18 cellular contexts compared by ENCODE assay signal in the genomic region with DNA sequence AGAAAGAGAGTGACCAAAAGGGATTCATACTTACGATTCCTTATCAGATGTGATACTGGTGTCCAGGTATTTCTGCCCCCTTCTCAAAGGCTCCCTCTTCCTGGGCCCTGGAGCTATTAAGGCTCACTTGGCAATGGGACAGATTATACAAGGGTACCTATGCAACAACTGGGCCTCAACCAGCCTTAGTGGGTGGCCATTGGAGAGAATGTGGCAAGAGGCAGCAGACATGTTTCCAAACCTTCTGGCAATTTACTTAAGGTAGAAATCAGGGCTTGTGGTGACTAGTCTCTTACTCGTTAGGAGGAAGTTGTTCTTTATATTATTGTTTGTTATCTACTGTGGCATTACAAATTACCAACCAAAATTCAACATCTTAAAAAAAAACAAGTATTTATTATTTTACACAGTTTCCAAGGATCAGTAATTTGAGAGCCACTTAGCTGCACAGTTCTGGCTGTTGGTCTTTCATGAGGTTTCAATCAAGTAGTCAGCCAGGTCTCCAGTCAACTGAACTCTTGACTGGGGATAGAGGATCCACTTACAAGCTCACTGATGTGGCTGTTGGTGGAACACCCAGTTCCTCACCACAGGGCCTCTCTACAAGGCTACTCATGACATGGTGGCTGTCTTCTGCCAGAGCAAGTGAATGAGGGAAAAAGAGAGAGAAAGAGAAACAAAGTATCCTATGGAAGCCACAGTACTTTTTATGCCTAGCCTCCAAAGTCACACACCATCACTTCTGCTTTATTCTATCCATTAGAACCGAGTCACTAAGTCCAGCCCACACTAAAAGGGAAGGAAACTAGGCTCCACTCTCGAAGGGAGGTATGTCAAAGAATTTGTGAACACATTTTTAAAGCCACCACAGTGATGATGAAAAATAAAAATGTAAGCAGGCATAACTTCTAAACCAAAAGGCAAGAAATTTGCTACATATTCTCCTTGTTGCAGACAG. TPM values are rescaled to one million over a fixed set of nuclear protein-coding genes. Genes with fewer than 3 reads are reported as not detected.
DNase-seq lines count a peak whose midpoint lies in the region; TF ChIP-seq lines count a peak whose summit lies in the region.
"Had no signal": no experiment of that assay in that cellular context is flagged by ENCODE, and none has a peak within 500 bp of the region (broad histone marks: within the 10 kb centered on the region; RNA-seq: fewer than 3 reads in every experiment).

No MANE protein-coding gene starts in this region.

- no peaks in the 10 kb centered on the region for H3K4me1 Mint-ChIP-seq in type B pancreatic cell (ENCODE audit: unreplicated experiment)

- H3K9me3 Mint-ChIP-seq in type B pancreatic cell, result peaks cover 7% of the 10 kb centered on the region

- 52 to 74% methylated on average over 4 of the region's 4 CpGs for WGBS in thyroid gland, 2 donors

- H3K4me3 Mint-ChIP-seq in type B pancreatic cell, result no peak overlapping the region
- H3K4me3 Mint-ChIP-seq: CD4-positive, alpha-beta memory T cell had no signal

- peak overlapping the region in 1 of 3 donors; percentile 30 for H3K27ac ChIP-seq in thyroid gland
- H3K27ac ChIP-seq: SJCRH30 had no signal

- TF ChIP-seq CTCF in thyroid gland (IDR thresholded peaks at IDR 0.05), result no peak
- no peak for TF ChIP-seq CTCF in type B pancreatic cell (conservative IDR thresholded peaks at IDR 0.05)

- no peaks in the 10 kb centered on the region for H3K36me3 Mint-ChIP-seq in type B pancreatic cell

- no peak overlapping the region for H3K27ac Mint-ChIP-seq in type B pancreatic cell

- H3K27me3 ChIP-seq in thyroid gland, result no peaks in the 10 kb centered on the region
- H3K27me3 ChIP-seq: SJCRH30 had no signal

- no peak for TF ChIP-seq POLR2A in thyroid gland (IDR thresholded peaks at IDR 0.05)

- H3K36me3 ChIP-seq in thyroid gland, result no peaks in the 10 kb centered on the region
- H3K36me3 ChIP-seq: SJCRH30 had no signal

- H3K27me3 Mint-ChIP-seq in type B pancreatic cell, result no peaks in the 10 kb centered on the region

- no peaks in the 10 kb centered on the region for H3K4me1 ChIP-seq in thyroid gland
- H3K4me1 ChIP-seq: SJCRH30 had no signal

- DNase-seq in SIG-M5 treated with dmso at 0.1 percent for 504 hours (lab: John Stamatoyannopoulos, UW; ENCODE audit: unreplicated experiment) (peak; percentile 79), SIG-M5 (lab: John Stamatoyannopoulos, UW) (no peak), MV-4-11 (lab: John Stamatoyannopoulos, UW) (peak; percentile 80), SKM-1 (lab: John Stamatoyannopoulos, UW; ENCODE audit: unreplicated experiment) (peak; percentile 80), thyroid gland (peak; percentile 59 to 67), HPDE6-E6E7 (ENCODE audit: extremely low spot score) (no peak), type B pancreatic cell (ENCODE audit: extremely low spot score, unreplicated experiment) (no peak), NCI-H748 (lab: John Stamatoyannopoulos, UW; ENCODE audit: unreplicated experiment) (no peak)
- DNase-seq: 8988T; CD4-positive, alpha-beta memory T cell; GOT3; Karpas-422; NCI-H1436; NCI-H2029; NCI-H510A; RPMI8226; SJCRH30 had no signal

- no peaks in the 10 kb centered on the region for H3K9me3 ChIP-seq in thyroid gland
- H3K9me3 ChIP-seq: SJCRH30 had no signal

- intact Hi-C loops in thyroid gland (cut with DNase I), result no loop called here

- H3K4me3 ChIP-seq in thyroid gland (replicated peaks in 1 of 3), result no peak overlapping the region
- H3K4me3 ChIP-seq: GM12878, SJCRH30 had no signal

RNA-seq across cellular contexts. Expression of a gene that starts 10.8 kb away (rescaled TPM):
- under 1 TPM in 1 of 4 donors, not detected in 3; 0.24 TPM for total RNA-seq in thyroid gland
- 0.10 and 0.34 TPM in 2 replicates for total RNA-seq in type B pancreatic cell (ENCODE audit: low replicate concordance)
- total RNA-seq: CD4-positive, alpha-beta memory T cell; GM12878; SJCRH30 had no signal

Comparison
In these comparisons a context has a peak if more than half of its experiments do, and no peak if none do; other contexts are left out.
1. DNase-seq: peak in SIG-M5 treated with dmso at 0.1 percent for 504 hours (single experiment), MV-4-11 (single experiment), SKM-1 (single experiment) and thyroid gland (2 of 2); none in SIG-M5 (single experiment), HPDE6-E6E7 (single experiment), type B pancreatic cell (single experiment) and NCI-H748 (single experiment).